In the genomic region with DNA sequence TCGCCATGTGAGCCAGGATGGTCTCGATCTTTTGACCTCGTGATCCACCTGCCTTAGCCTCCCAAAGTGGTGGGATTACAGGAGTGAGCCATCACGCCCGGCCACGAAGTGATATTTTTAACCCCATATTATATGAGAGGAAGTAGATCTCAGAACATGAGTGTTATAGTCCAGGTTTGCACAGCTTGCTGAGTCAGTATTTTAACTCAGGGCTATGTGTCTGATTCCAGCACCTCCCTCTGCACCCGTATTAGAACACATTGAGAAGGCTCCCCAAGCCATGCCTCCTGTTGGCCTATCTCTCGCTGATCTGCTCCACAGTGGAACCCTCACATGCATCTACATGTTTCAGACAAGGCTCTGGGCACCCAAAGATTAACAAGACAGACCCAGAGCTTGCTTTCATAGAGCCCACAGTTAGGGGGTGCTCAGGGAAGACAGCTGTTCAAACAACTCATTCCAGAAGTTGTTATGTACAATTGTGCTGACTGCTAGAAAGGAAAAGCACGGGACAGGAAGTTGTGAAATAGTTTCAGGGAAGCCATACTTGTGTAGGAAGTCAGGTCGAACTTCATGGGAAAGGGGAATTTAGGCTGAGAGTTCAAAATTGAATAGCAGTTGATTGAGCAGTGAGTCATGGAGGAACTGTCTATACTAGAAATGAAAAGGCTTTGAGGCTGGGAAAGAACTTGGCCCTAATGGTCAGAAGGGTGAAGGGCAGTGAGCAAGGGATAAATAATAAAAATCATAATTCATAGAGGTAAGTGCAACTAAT, we compare ENCODE assay signal across 1 cellular context.
TF ChIP-seq lines count a peak whose summit lies in the region.

No MANE protein-coding gene starts in this region.

TF ChIP-seq in K562, 482 proteins besides CTCF, POLR2A, EP300 and RAD21 (continued from another document and continues in another):
- TF ChIP-seq MXI1 (IDR thresholded peaks at IDR 0.05; ENCODE audit: low read depth, low read length) (no peak), C11orf30 (IDR thresholded peaks at IDR 0.05; ENCODE audit: low read depth) (peak; percentile 85), ZNF212 (CRISPR knock-in tag; IDR thresholded peaks at IDR 0.05) (no peak), ZFP36 (IDR thresholded peaks at IDR 0.05; ENCODE audit: low read depth, low read length, partially characterized antibody) (no peak), ZBTB7A (IDR thresholded peaks at IDR 0.05; ENCODE audit: borderline replicate concordance, control insufficient read depth, low read depth, low read length) (no peak), TBL1XR1 (IDR thresholded peaks at IDR 0.05; ENCODE audit: low read length in 2 of 2) (no peak), ARID1B (IDR thresholded peaks at IDR 0.05) (no peak), RAD51 (IDR thresholded peaks at IDR 0.05; ENCODE audit: borderline replicate concordance, low read depth) (no peak), ZNF12 (CRISPR knock-in tag; IDR thresholded peaks at IDR 0.05) (no peak), TCFL5 (CRISPR knock-in tag; conservative IDR thresholded peaks at IDR 0.05) (no peak), EP400 (IDR thresholded peaks at IDR 0.05) (no peak), ZNF239 (CRISPR knock-in tag; IDR thresholded peaks at IDR 0.05) (no peak), GABPA (tag; conservative IDR thresholded peaks at IDR 0.05; ENCODE audit: low read depth) (peak; percentile 81), CHD1 (IDR thresholded peaks at IDR 0.05; ENCODE audit: low read length) (no peak), PHB2 (IDR thresholded peaks at IDR 0.05; ENCODE audit: low read depth) (no peak), KLF13 (tag; IDR thresholded peaks at IDR 0.05; ENCODE audit: borderline replicate concordance, low read depth) (no peak), ZNF589 (CRISPR knock-in tag; IDR thresholded peaks at IDR 0.05; ENCODE audit: low read depth) (no peak), E2F3 (CRISPR knock-in tag; IDR thresholded peaks at IDR 0.05) (no peak), YBX1 (IDR thresholded peaks at IDR 0.05) (no peak), PRMT5 (CRISPR knock-in tag; IDR thresholded peaks at IDR 0.05) (no peak), NR4A1 (CRISPR knock-in tag; IDR thresholded peaks at IDR 0.05) (no peak), NR4A1 (tag; IDR thresholded peaks at IDR 0.05) (no peak), XRCC5 (IDR thresholded peaks at IDR 0.05; ENCODE audit: low read depth, low read length) (no peak), ZNF184 (CRISPR knock-in tag; IDR thresholded peaks at IDR 0.05) (no peak), NBN (IDR thresholded peaks at IDR 0.05; ENCODE audit: low read depth) (no peak), MAZ (CRISPR knock-in tag; conservative IDR thresholded peaks at IDR 0.05 in 1 of 2, IDR thresholded peaks at IDR 0.05 in 1 of 2) (no peak), HDAC6 (IDR thresholded peaks at IDR 0.05; ENCODE audit: low read depth, low read length) (no peak), NCOA4 (IDR thresholded peaks at IDR 0.05; ENCODE audit: partially characterized antibody) (no peak), ETV1 (tag; conservative IDR thresholded peaks at IDR 0.05; ENCODE audit: low read depth) (peak; percentile 82), SMARCE1 (IDR thresholded peaks at IDR 0.05) (no peak), NCOR1 (IDR thresholded peaks at IDR 0.05) (no peak), CEBPG (CRISPR knock-in tag; IDR thresholded peaks at IDR 0.05) (no peak), CEBPG (tag; conservative IDR thresholded peaks at IDR 0.05 in 1 of 2, IDR thresholded peaks at IDR 0.05 in 1 of 2) (peak in 1 of 2 experiments; percentile 90; a peak in 2 of 4 replicates)
- TF ChIP-seq, protein P1, sequence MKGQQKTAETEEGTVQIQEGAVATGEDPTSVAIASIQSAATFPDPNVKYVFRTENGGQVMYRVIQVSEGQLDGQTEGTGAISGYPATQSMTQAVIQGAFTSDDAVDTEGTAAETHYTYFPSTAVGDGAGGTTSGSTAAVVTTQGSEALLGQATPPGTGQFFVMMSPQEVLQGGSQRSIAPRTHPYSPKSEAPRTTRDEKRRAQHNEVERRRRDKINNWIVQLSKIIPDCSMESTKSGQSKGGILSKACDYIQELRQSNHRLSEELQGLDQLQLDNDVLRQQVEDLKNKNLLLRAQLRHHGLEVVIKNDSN (CRISPR knock-in tag; IDR thresholded peaks at IDR 0.05), result no peak
- TF ChIP-seq, protein P2, sequence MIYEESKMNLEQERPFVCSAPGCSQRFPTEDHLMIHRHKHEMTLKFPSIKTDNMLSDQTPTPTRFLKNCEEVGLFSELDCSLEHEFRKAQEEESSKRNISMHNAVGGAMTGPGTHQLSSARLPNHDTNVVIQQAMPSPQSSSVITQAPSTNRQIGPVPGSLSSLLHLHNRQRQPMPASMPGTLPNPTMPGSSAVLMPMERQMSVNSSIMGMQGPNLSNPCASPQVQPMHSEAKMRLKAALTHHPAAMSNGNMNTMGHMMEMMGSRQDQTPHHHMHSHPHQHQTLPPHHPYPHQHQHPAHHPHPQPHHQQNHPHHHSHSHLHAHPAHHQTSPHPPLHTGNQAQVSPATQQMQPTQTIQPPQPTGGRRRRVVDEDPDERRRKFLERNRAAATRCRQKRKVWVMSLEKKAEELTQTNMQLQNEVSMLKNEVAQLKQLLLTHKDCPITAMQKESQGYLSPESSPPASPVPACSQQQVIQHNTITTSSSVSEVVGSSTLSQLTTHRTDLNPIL (CRISPR knock-in tag; IDR thresholded peaks at IDR 0.05), result no peak
- TF ChIP-seq, protein P3, sequence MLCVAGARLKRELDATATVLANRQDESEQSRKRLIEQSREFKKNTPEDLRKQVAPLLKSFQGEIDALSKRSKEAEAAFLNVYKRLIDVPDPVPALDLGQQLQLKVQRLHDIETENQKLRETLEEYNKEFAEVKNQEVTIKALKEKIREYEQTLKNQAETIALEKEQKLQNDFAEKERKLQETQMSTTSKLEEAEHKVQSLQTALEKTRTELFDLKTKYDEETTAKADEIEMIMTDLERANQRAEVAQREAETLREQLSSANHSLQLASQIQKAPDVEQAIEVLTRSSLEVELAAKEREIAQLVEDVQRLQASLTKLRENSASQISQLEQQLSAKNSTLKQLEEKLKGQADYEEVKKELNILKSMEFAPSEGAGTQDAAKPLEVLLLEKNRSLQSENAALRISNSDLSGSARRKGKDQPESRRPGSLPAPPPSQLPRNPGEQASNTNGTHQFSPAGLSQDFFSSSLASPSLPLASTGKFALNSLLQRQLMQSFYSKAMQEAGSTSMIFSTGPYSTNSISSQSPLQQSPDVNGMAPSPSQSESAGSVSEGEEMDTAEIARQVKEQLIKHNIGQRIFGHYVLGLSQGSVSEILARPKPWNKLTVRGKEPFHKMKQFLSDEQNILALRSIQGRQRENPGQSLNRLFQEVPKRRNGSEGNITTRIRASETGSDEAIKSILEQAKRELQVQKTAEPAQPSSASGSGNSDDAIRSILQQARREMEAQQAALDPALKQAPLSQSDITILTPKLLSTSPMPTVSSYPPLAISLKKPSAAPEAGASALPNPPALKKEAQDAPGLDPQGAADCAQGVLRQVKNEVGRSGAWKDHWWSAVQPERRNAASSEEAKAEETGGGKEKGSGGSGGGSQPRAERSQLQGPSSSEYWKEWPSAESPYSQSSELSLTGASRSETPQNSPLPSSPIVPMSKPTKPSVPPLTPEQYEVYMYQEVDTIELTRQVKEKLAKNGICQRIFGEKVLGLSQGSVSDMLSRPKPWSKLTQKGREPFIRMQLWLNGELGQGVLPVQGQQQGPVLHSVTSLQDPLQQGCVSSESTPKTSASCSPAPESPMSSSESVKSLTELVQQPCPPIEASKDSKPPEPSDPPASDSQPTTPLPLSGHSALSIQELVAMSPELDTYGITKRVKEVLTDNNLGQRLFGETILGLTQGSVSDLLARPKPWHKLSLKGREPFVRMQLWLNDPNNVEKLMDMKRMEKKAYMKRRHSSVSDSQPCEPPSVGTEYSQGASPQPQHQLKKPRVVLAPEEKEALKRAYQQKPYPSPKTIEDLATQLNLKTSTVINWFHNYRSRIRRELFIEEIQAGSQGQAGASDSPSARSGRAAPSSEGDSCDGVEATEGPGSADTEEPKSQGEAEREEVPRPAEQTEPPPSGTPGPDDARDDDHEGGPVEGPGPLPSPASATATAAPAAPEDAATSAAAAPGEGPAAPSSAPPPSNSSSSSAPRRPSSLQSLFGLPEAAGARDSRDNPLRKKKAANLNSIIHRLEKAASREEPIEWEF (CRISPR knock-in tag; IDR thresholded peaks at IDR 0.05), result no peak
- TF ChIP-seq, protein P4, sequence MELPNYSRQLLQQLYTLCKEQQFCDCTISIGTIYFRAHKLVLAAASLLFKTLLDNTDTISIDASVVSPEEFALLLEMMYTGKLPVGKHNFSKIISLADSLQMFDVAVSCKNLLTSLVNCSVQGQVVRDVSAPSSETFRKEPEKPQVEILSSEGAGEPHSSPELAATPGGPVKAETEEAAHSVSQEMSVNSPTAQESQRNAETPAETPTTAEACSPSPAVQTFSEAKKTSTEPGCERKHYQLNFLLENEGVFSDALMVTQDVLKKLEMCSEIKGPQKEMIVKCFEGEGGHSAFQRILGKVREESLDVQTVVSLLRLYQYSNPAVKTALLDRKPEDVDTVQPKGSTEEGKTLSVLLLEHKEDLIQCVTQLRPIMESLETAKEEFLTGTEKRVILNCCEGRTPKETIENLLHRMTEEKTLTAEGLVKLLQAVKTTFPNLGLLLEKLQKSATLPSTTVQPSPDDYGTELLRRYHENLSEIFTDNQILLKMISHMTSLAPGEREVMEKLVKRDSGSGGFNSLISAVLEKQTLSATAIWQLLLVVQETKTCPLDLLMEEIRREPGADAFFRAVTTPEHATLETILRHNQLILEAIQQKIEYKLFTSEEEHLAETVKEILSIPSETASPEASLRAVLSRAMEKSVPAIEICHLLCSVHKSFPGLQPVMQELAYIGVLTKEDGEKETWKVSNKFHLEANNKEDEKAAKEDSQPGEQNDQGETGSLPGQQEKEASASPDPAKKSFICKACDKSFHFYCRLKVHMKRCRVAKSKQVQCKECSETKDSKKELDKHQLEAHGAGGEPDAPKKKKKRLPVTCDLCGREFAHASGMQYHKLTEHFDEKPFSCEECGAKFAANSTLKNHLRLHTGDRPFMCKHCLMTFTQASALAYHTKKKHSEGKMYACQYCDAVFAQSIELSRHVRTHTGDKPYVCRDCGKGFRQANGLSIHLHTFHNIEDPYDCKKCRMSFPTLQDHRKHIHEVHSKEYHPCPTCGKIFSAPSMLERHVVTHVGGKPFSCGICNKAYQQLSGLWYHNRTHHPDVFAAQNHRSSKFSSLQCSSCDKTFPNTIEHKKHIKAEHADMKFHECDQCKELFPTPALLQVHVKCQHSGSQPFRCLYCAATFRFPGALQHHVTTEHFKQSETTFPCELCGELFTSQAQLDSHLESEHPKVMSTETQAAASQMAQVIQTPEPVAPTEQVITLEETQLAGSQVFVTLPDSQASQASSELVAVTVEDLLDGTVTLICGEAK (IDR thresholded peaks at IDR 0.05), result peak; percentile 74
- TF ChIP-seq, protein P4 (CRISPR knock-in tag; IDR thresholded peaks at IDR 0.05), result no peak
- TF ChIP-seq, protein P5, sequence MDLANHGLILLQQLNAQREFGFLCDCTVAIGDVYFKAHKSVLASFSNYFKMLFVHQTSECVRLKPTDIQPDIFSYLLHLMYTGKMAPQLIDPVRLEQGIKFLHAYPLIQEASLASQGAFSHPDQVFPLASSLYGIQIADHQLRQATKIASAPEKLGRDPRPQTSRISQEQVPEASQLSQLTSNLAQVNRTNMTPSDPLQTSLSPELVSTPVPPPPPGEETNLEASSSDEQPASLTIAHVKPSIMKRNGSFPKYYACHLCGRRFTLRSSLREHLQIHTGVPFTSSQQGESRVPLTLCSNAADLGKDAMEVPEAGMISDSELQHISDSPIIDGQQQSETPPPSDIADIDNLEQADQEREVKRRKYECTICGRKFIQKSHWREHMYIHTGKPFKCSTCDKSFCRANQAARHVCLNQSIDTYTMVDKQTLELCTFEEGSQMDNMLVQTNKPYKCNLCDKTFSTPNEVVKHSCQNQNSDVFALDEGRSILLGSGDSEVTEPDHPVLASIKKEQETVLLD (IDR thresholded peaks at IDR 0.05), result no peak
- TF ChIP-seq, protein P6, sequence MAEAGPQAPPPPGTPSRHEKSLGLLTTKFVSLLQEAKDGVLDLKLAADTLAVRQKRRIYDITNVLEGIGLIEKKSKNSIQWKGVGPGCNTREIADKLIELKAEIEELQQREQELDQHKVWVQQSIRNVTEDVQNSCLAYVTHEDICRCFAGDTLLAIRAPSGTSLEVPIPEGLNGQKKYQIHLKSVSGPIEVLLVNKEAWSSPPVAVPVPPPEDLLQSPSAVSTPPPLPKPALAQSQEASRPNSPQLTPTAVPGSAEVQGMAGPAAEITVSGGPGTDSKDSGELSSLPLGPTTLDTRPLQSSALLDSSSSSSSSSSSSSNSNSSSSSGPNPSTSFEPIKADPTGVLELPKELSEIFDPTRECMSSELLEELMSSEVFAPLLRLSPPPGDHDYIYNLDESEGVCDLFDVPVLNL (CRISPR knock-in tag; IDR thresholded peaks at IDR 0.05; ENCODE audit: low read depth), result no peak
- TF ChIP-seq, protein P7, sequence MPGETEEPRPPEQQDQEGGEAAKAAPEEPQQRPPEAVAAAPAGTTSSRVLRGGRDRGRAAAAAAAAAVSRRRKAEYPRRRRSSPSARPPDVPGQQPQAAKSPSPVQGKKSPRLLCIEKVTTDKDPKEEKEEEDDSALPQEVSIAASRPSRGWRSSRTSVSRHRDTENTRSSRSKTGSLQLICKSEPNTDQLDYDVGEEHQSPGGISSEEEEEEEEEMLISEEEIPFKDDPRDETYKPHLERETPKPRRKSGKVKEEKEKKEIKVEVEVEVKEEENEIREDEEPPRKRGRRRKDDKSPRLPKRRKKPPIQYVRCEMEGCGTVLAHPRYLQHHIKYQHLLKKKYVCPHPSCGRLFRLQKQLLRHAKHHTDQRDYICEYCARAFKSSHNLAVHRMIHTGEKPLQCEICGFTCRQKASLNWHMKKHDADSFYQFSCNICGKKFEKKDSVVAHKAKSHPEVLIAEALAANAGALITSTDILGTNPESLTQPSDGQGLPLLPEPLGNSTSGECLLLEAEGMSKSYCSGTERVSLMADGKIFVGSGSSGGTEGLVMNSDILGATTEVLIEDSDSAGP (CRISPR knock-in tag; IDR thresholded peaks at IDR 0.05), result no peak
